ENCODE assay signal across 1 cellular context in genomic region chr6:3871511-3871910, GRCh38.
TF ChIP-seq lines count a peak whose summit lies in the region.

No MANE protein-coding gene starts in this region.

TF ChIP-seq in HepG2, 621 proteins besides CTCF, POLR2A, EP300 and RAD21 (continued from another document):
- no peak for TF ChIP-seq ZBED4 (CRISPR knock-in tag; IDR thresholded peaks at IDR 0.05; ENCODE audit: borderline replicate concordance)
